Comparison of ENCODE assay signal across 21 cellular contexts in genomic region chr11:2586793-2587131, GRCh38.
A peak's percentile ranks its signal among the peaks of the same experiment; 100 is the strongest.
DNase-seq lines count a peak whose midpoint lies in the region; ATAC-seq and TF ChIP-seq lines count a peak whose summit lies in the region.
"Had no signal": no experiment of that assay in that cellular context is flagged by ENCODE, and none has a peak within 500 bp of the region (broad histone marks: within the 10 kb centered on the region; RNA-seq: fewer than 3 reads in every experiment).

No MANE protein-coding gene starts in this region.

- H3K23ac ChIP-seq in mesenchymal stem cell (ENCODE audit: low read length in 2 of 2), result no peak overlapping the region

- H3K36me3 ChIP-seq in mesenchymal stem cell (ENCODE audit: control insufficient read depth in 1 of 2, insufficient read depth in 2 of 2, low read depth in 1 of 2, low read length in 2 of 2), result no peaks in the 10 kb centered on the region

- H3K4me1 ChIP-seq in mesenchymal stem cell (ENCODE audit: control insufficient read depth, insufficient read depth, low read depth, low read length), result peaks cover 29% of the 10 kb centered on the region
- H3K4me1 ChIP-seq: foreskin keratinocyte, thyroid gland had no signal

- H3K4me3 ChIP-seq in mesenchymal stem cell (ENCODE audit: insufficient read depth in 1 of 2, low read depth in 1 of 2, low read length in 2 of 2), result no peak overlapping the region
- H3K4me3 ChIP-seq: lung, thyroid gland had no signal

- H3K14ac ChIP-seq in mesenchymal stem cell (ENCODE audit: low read length in 2 of 2), result no peak overlapping the region

- peak; percentile 39 for DNase-seq in natural killer cell treated with Interleukin-12 subunit alpha and Interleukin-12 subunit beta and Interleukin-15 and Interleukin-18, amount 100 ng/mL, for 72 hours (ENCODE audit: low spot score)
- DNase-seq in natural killer cell (no peak), T-helper 17 cell (peak in 1 of 3 donors; percentile 5), mesenchymal stem cell (no peak), GM10266 (ENCODE audit: extremely low spot score) (no peak)
- DNase-seq: activated gamma-delta T cell treated with Interleukin-2 at 50 U/mL for 16 hours; cerebellar nuclear complex; foreskin keratinocyte; hippocampal formation; NCI-H1105; NCI-H2029; NCI-H226; NCI-H82; occipital lobe; stimulated activated CD4-positive, alpha-beta T cell treated with anti-CD3 and anti-CD28 coated beads, Interleukin-4, amount 100 ng/mL, for 24 hours had no signal

- H3K36me3 Mint-ChIP-seq in natural killer cell treated with Interleukin-12 subunit alpha and Interleukin-12 subunit beta and Interleukin-15 and Interleukin-18, amount 100 ng/mL, for 72 hours, result no peaks in the 10 kb centered on the region
- no peaks in the 10 kb centered on the region for H3K36me3 Mint-ChIP-seq in natural killer cell
- H3K36me3 Mint-ChIP-seq in T-helper 17 cell (ENCODE audit: low read depth), result peaks cover 3% of the 10 kb centered on the region

- H3K4me3 Mint-ChIP-seq in natural killer cell treated with Interleukin-12 subunit alpha and Interleukin-12 subunit beta and Interleukin-15 and Interleukin-18, amount 100 ng/mL, for 72 hours, result no peak overlapping the region
- H3K4me3 Mint-ChIP-seq in natural killer cell (no peak overlapping the region), T-helper 17 cell (no peak overlapping the region)
- H3K4me3 Mint-ChIP-seq: CD8-positive, alpha-beta T cell; stimulated activated naive CD8-positive, alpha-beta T cell treated with anti-CD3 and anti-CD28 coated beads, Interleukin-15, Interleukin-2, amounts not matched to agents 100 ng/mL and 50 ng/mL, for 24 hours had no signal

- no peak overlapping the region for H2BK120ac ChIP-seq in mesenchymal stem cell (ENCODE audit: low read depth, low read length)

- no peak overlapping the region for H2BK5ac ChIP-seq in mesenchymal stem cell (ENCODE audit: low read depth, low read length, poor library complexity, severe bottlenecking)

- peak overlapping the region; percentile 41 for H2BK15ac ChIP-seq in mesenchymal stem cell (ENCODE audit: low read depth, poor library complexity, severe bottlenecking)

- no peak overlapping the region for H4K91ac ChIP-seq in mesenchymal stem cell (ENCODE audit: low read length)

- H3K27me3 Mint-ChIP-seq in natural killer cell treated with Interleukin-12 subunit alpha and Interleukin-12 subunit beta and Interleukin-15 and Interleukin-18, amount 100 ng/mL, for 72 hours, result no peaks in the 10 kb centered on the region
- no peaks in the 10 kb centered on the region for H3K27me3 Mint-ChIP-seq in natural killer cell (ENCODE audit: low read depth in 2 of 2)
- H3K27me3 Mint-ChIP-seq in T-helper 17 cell, result no peaks in the 10 kb centered on the region
- H3K27me3 Mint-ChIP-seq: stimulated activated naive CD8-positive, alpha-beta T cell treated with anti-CD3 and anti-CD28 coated beads, Interleukin-15, Interleukin-2, amounts not matched to agents 100 ng/mL and 50 ng/mL, for 24 hours had no signal

- no peaks in the 10 kb centered on the region for H3K79me1 ChIP-seq in mesenchymal stem cell (replicated peaks; ENCODE audit: low read length, poor library complexity, severe bottlenecking)

- H3K4me2 ChIP-seq in mesenchymal stem cell (ENCODE audit: low read length, poor library complexity, severe bottlenecking), result no peak overlapping the region

- H3K9me3 ChIP-seq in T-helper 17 cell (ENCODE audit: control insufficient read depth, low read length, poor library complexity, severe bottlenecking) (no peaks in the 10 kb centered on the region), mesenchymal stem cell (ENCODE audit: control insufficient read depth, low read length) (no peaks in the 10 kb centered on the region)
- H3K9me3 ChIP-seq: thyroid gland had no signal

- H3K18ac ChIP-seq in mesenchymal stem cell (ENCODE audit: low read depth in 1 of 2, low read length in 2 of 2), result no peak overlapping the region

- no peak for ATAC-seq in natural killer cell treated with Interleukin-12 subunit alpha and Interleukin-12 subunit beta and Interleukin-15 and Interleukin-18, amount 100 ng/mL, for 72 hours
- ATAC-seq in natural killer cell, result no peak
- ATAC-seq in T-helper 17 cell, result no peak
- ATAC-seq in HG02840 (IDR thresholded peaks at IDR 0.05; ENCODE audit: low FRiP score, unreplicated experiment), result no peak
- no peak for ATAC-seq in HG02885 (IDR thresholded peaks at IDR 0.05; ENCODE audit: poor library complexity, unreplicated experiment)
- ATAC-seq: CD8-positive, alpha-beta T cell; foreskin keratinocyte had no signal

- H2AK5ac ChIP-seq in mesenchymal stem cell (ENCODE audit: low read length, severe bottlenecking), result no peak overlapping the region

- no peak overlapping the region for H3K4ac ChIP-seq in mesenchymal stem cell (ENCODE audit: low read depth in 1 of 2, low read length in 2 of 2)

- no peak overlapping the region for H2AFZ ChIP-seq in mesenchymal stem cell (ENCODE audit: low read depth, low read length)

- H3K4me1 Mint-ChIP-seq in natural killer cell treated with Interleukin-12 subunit alpha and Interleukin-12 subunit beta and Interleukin-15 and Interleukin-18, amount 100 ng/mL, for 72 hours (ENCODE audit: low read depth in 2 of 2), result no peaks in the 10 kb centered on the region
- H3K4me1 Mint-ChIP-seq in natural killer cell, result no peaks in the 10 kb centered on the region
- no peaks in the 10 kb centered on the region for H3K4me1 Mint-ChIP-seq in T-helper 17 cell

- H3K27me3 ChIP-seq in mesenchymal stem cell (ENCODE audit: control insufficient read depth in 1 of 2, insufficient read depth in 1 of 2, low read length in 2 of 2), result peaks cover 28% of the 10 kb centered on the region in 2 experiments
- H3K27me3 ChIP-seq: foreskin keratinocyte, thyroid gland had no signal

- H3K9ac ChIP-seq in mesenchymal stem cell (ENCODE audit: low read length), result no peak overlapping the region

- intact Hi-C loops in natural killer cell (cut with micrococcal nuclease), result no loop called here

- H3K9me3 Mint-ChIP-seq in natural killer cell treated with Interleukin-12 subunit alpha and Interleukin-12 subunit beta and Interleukin-15 and Interleukin-18, amount 100 ng/mL, for 72 hours, result no peaks in the 10 kb centered on the region
- H3K9me3 Mint-ChIP-seq in natural killer cell, result no peaks in the 10 kb centered on the region
- H3K9me3 Mint-ChIP-seq: CD8-positive, alpha-beta T cell; stimulated activated naive CD8-positive, alpha-beta T cell treated with anti-CD3 and anti-CD28 coated beads, Interleukin-15, Interleukin-2, amounts not matched to agents 100 ng/mL and 50 ng/mL, for 24 hours had no signal

- no peak for TF ChIP-seq CTCF in natural killer cell (IDR thresholded peaks at IDR 0.05)
- no peak for TF ChIP-seq CTCF in GM10266 (IDR thresholded peaks at IDR 0.05; ENCODE audit: control insufficient read depth, insufficient read depth, low read depth, missing control alignments)

- H3K27ac ChIP-seq in mesenchymal stem cell (ENCODE audit: low read length, poor library complexity, severe bottlenecking), result no peak overlapping the region
- H3K27ac ChIP-seq: foreskin keratinocyte, thyroid gland had no signal

- no peak overlapping the region for H4K8ac ChIP-seq in mesenchymal stem cell (ENCODE audit: low read length)

- WGBS in mesenchymal stem cell, result 79% methylated on average over 5 of the region's 5 CpGs

- no peak overlapping the region for H2BK12ac ChIP-seq in mesenchymal stem cell (ENCODE audit: low read length in 2 of 2)

- no peak overlapping the region for H3K27ac Mint-ChIP-seq in natural killer cell treated with Interleukin-12 subunit alpha and Interleukin-12 subunit beta and Interleukin-15 and Interleukin-18, amount 100 ng/mL, for 72 hours
- H3K27ac Mint-ChIP-seq in natural killer cell (no peak overlapping the region), T-helper 17 cell (peak overlapping the region; percentile 34)
- H3K27ac Mint-ChIP-seq: CD8-positive, alpha-beta T cell; stimulated activated naive CD8-positive, alpha-beta T cell treated with anti-CD3 and anti-CD28 coated beads, Interleukin-15, Interleukin-2, amounts not matched to agents 100 ng/mL and 50 ng/mL, for 24 hours had no signal
